ENCODE assay signal across 30 cellular contexts in the genomic region with DNA sequence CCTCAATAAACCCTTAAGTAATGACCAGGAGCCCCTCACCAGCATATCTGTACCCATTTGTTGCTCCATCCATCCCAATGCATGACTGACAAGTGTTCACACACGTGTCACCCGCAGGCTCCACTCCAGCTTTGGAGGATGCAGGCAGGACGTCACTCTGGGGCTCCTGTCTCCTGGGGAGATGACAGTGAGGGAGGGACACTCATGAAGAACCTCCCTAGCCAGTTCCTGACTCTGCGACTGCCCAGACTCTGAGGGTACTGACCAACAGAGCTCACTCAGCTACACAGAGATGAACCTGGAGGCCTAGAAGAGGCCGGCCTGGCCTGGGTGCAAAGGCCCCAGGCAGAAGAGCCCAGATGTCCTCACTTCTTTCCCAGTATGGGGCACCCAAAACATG.
"Had no signal": no experiment of that assay in that cellular context is flagged by ENCODE, and none has a peak within 500 bp of the region (broad histone marks: within the 10 kb centered on the region; RNA-seq: fewer than 3 reads in every experiment).

No MANE protein-coding gene starts in this region.

- H3K4me3 Mint-ChIP-seq: activated CD8-positive, alpha-beta T cell treated with anti-CD3 and anti-CD28 coated beads for 36 hours; activated naive CD4-positive, alpha-beta T cell treated with anti-CD3 and anti-CD28 coated beads, Interleukin-2, amount 50 U/mL, for 24 hours; activated naive CD8-positive, alpha-beta T cell treated with anti-CD3 and anti-CD28 coated beads, Interleukin-2, amount 50 U/mL, for 24 hours; activated T-helper 17 cell treated with anti-CD3 and anti-CD28 coated beads, Interleukin-2, amount 50 U/mL, for 72 hours; immature natural killer cell; naive thymus-derived CD4-positive, alpha-beta T cell; neural progenitor cell; stimulated activated naive CD8-positive, alpha-beta T cell treated with anti-CD3 and anti-CD28 coated beads, Interleukin-15, Interleukin-2, amounts not matched to agents 100 ng/mL and 50 ng/mL, for 24 hours; WTC11 had no signal

- H3K9ac ChIP-seq: neural progenitor cell had no signal

- H3K4me1 ChIP-seq: esophagus muscularis mucosa, foreskin keratinocyte, heart left ventricle, uterus had no signal

- H3K27me3 Mint-ChIP-seq: activated CD8-positive, alpha-beta T cell treated with anti-CD3 and anti-CD28 coated beads for 36 hours; activated naive CD8-positive, alpha-beta T cell treated with anti-CD3 and anti-CD28 coated beads, Interleukin-2, amount 50 U/mL, for 24 hours had no signal

- H3K27ac ChIP-seq: esophagus muscularis mucosa, foreskin keratinocyte, heart left ventricle, neural progenitor cell, thoracic aorta, uterus had no signal

- H3K9me3 ChIP-seq: esophagus muscularis mucosa, heart left ventricle, thoracic aorta, uterus had no signal

- H3K27ac Mint-ChIP-seq: activated CD8-positive, alpha-beta T cell treated with anti-CD3 and anti-CD28 coated beads for 36 hours; activated naive CD4-positive, alpha-beta T cell treated with anti-CD3 and anti-CD28 coated beads, Interleukin-2, amount 50 U/mL, for 24 hours; activated naive CD8-positive, alpha-beta T cell treated with anti-CD3 and anti-CD28 coated beads, Interleukin-2, amount 50 U/mL, for 24 hours; activated T-helper 17 cell treated with anti-CD3 and anti-CD28 coated beads, Interleukin-2, amount 50 U/mL, for 72 hours; immature natural killer cell; naive thymus-derived CD4-positive, alpha-beta T cell; neural progenitor cell; stimulated activated naive CD8-positive, alpha-beta T cell treated with anti-CD3 and anti-CD28 coated beads, Interleukin-15, Interleukin-2, amounts not matched to agents 100 ng/mL and 50 ng/mL, for 24 hours; WTC11 had no signal

- ATAC-seq: activated CD8-positive, alpha-beta T cell treated with anti-CD3 and anti-CD28 coated beads for 36 hours; activated naive CD8-positive, alpha-beta T cell treated with anti-CD3 and anti-CD28 coated beads, Interleukin-2, amount 50 U/mL, for 24 hours; activated T-helper 17 cell treated with anti-CD3 and anti-CD28 coated beads, Interleukin-2, amount 50 U/mL, for 72 hours; foreskin keratinocyte; heart left ventricle; naive thymus-derived CD4-positive, alpha-beta T cell; right cardiac atrium had no signal

- H3K36me3 ChIP-seq: esophagus muscularis mucosa, heart left ventricle, neural progenitor cell, thoracic aorta, uterus had no signal

- DNase-seq: activated CD4-positive, alpha-beta T cell treated with anti-CD3 and anti-CD28 coated beads for 1 hour; activated CD4-positive, alpha-beta T cell treated with anti-CD3 and anti-CD28 coated beads, Interleukin-2, amount 50 U/mL, for 1 hour; activated CD8-positive, alpha-beta T cell treated with anti-CD3 and anti-CD28 coated beads for 36 hours; activated gamma-delta T cell treated with Interleukin-2 at 50 U/mL for 16 hours; activated naive CD8-positive, alpha-beta T cell treated with anti-CD3 and anti-CD28 coated beads, Interleukin-2, amount 50 U/mL, for 24 hours; activated T-cell treated with anti-CD3 and anti-CD28 coated beads, Interleukin-2, amount 50 U/mL, for 1 hour; amygdala; central memory CD4-positive, alpha-beta T cell; dermis blood vessel endothelial cell; effector CD4-positive, alpha-beta T cell; foreskin keratinocyte; hypothalamus; immature natural killer cell; midbrain; occipital lobe; stimulated activated CD4-positive, alpha-beta T cell treated with anti-CD3 and anti-CD28 coated beads, Interleukin-12 subunit alpha, Interleukin-12 subunit beta, amount 100 ng/mL, for 4 hours; stimulated activated CD4-positive, alpha-beta T cell treated with anti-CD3 and anti-CD28 coated beads, Interleukin-4, amount 100 ng/mL, for 1 hour; T-helper 2 cell; trophoblast cell; uterus had no signal

- H3K4me2 ChIP-seq: neural progenitor cell had no signal

- H3K27me3 ChIP-seq: foreskin keratinocyte, neural progenitor cell, uterus had no signal

- H3K9me3 Mint-ChIP-seq: activated CD8-positive, alpha-beta T cell treated with anti-CD3 and anti-CD28 coated beads for 36 hours; activated naive CD4-positive, alpha-beta T cell treated with anti-CD3 and anti-CD28 coated beads, Interleukin-2, amount 50 U/mL, for 24 hours; activated naive CD8-positive, alpha-beta T cell treated with anti-CD3 and anti-CD28 coated beads, Interleukin-2, amount 50 U/mL, for 24 hours; activated T-helper 17 cell treated with anti-CD3 and anti-CD28 coated beads, Interleukin-2, amount 50 U/mL, for 72 hours; naive thymus-derived CD4-positive, alpha-beta T cell; neural progenitor cell; stimulated activated naive CD8-positive, alpha-beta T cell treated with anti-CD3 and anti-CD28 coated beads, Interleukin-15, Interleukin-2, amounts not matched to agents 100 ng/mL and 50 ng/mL, for 24 hours; WTC11 had no signal

- H3K4me1 Mint-ChIP-seq: activated naive CD4-positive, alpha-beta T cell treated with anti-CD3 and anti-CD28 coated beads, Interleukin-2, amount 50 U/mL, for 24 hours; activated naive CD8-positive, alpha-beta T cell treated with anti-CD3 and anti-CD28 coated beads, Interleukin-2, amount 50 U/mL, for 24 hours; activated T-helper 17 cell treated with anti-CD3 and anti-CD28 coated beads, Interleukin-2, amount 50 U/mL, for 72 hours; immature natural killer cell; naive thymus-derived CD4-positive, alpha-beta T cell; neural progenitor cell had no signal

- H3K4me3 ChIP-seq: esophagus muscularis mucosa, heart left ventricle, neural progenitor cell, thoracic aorta, uterus had no signal

- H2AFZ ChIP-seq: neural progenitor cell had no signal

- H3K36me3 Mint-ChIP-seq: activated naive CD4-positive, alpha-beta T cell treated with anti-CD3 and anti-CD28 coated beads, Interleukin-2, amount 50 U/mL, for 24 hours; immature natural killer cell; naive thymus-derived CD4-positive, alpha-beta T cell; neural progenitor cell; WTC11 had no signal
